ENCODE assay signal across 2 cellular contexts in genomic region chr4:112098841-112099240, GRCh38.
TF ChIP-seq lines count a peak whose summit lies in the region.

No MANE protein-coding gene starts in this region.

TF ChIP-seq in HepG2, 621 proteins besides CTCF, POLR2A, EP300 and RAD21 (continued from another document):
- TF ChIP-seq SUZ12 (IDR thresholded peaks at IDR 0.05; ENCODE audit: low read depth, low read length) (no peak), GFI1 (CRISPR knock-in tag; IDR thresholded peaks at IDR 0.05; ENCODE audit: borderline replicate concordance) (no peak), THAP11 (CRISPR knock-in tag; IDR thresholded peaks at IDR 0.05) (no peak), ZNF615 (CRISPR knock-in tag; IDR thresholded peaks at IDR 0.05; ENCODE audit: borderline replicate concordance) (no peak), SKI (IDR thresholded peaks at IDR 0.05; ENCODE audit: partially characterized antibody) (no peak), GZF1 (CRISPR knock-in tag; IDR thresholded peaks at IDR 0.05) (no peak), ZBTB46 (CRISPR knock-in tag; IDR thresholded peaks at IDR 0.05; ENCODE audit: borderline replicate concordance) (no peak), SMAD1 (CRISPR knock-in tag; IDR thresholded peaks at IDR 0.05; ENCODE audit: borderline replicate concordance, low read depth) (no peak), ZNF777 (CRISPR knock-in tag; IDR thresholded peaks at IDR 0.05) (no peak), ZNF512B (CRISPR knock-in tag; IDR thresholded peaks at IDR 0.05; ENCODE audit: borderline replicate concordance) (no peak), ZBTB49 (CRISPR knock-in tag; IDR thresholded peaks at IDR 0.05; ENCODE audit: borderline replicate concordance) (no peak)

TF ChIP-seq in SK-N-SH treated with all-trans-retinoic acid at 6 μM for 48 hours, 23 proteins besides CTCF, POLR2A, EP300 and RAD21 (continued from another document):
- TF ChIP-seq TOX (CRISPR knock-in tag; IDR thresholded peaks at IDR 0.05; ENCODE audit: borderline replicate concordance) (no peak), OSR1 (CRISPR knock-in tag; IDR thresholded peaks at IDR 0.05) (no peak), SNAI2 (CRISPR knock-in tag; IDR thresholded peaks at IDR 0.05) (no peak), ESRRG (CRISPR knock-in tag; IDR thresholded peaks at IDR 0.05) (no peak), TCF4 (CRISPR knock-in tag; IDR thresholded peaks at IDR 0.05; ENCODE audit: borderline replicate concordance) (no peak), CREB5 (CRISPR knock-in tag; IDR thresholded peaks at IDR 0.05; ENCODE audit: low read depth) (no peak), GLIS3 (CRISPR knock-in tag; IDR thresholded peaks at IDR 0.05) (no peak), PPARA (CRISPR knock-in tag; IDR thresholded peaks at IDR 0.05; ENCODE audit: borderline replicate concordance) (no peak), RARB (CRISPR knock-in tag; IDR thresholded peaks at IDR 0.05) (no peak), ARNTL (CRISPR knock-in tag; IDR thresholded peaks at IDR 0.05; ENCODE audit: borderline replicate concordance, low read depth) (no peak), TSHZ2 (CRISPR knock-in tag; IDR thresholded peaks at IDR 0.05) (no peak), ISL1 (CRISPR knock-in tag; IDR thresholded peaks at IDR 0.05) (no peak), CSDC2 (CRISPR knock-in tag; IDR thresholded peaks at IDR 0.05) (no peak), ZNF8 (CRISPR knock-in tag; IDR thresholded peaks at IDR 0.05) (no peak)
